ENCODE assay signal across 30 cellular contexts in the genomic region with DNA sequence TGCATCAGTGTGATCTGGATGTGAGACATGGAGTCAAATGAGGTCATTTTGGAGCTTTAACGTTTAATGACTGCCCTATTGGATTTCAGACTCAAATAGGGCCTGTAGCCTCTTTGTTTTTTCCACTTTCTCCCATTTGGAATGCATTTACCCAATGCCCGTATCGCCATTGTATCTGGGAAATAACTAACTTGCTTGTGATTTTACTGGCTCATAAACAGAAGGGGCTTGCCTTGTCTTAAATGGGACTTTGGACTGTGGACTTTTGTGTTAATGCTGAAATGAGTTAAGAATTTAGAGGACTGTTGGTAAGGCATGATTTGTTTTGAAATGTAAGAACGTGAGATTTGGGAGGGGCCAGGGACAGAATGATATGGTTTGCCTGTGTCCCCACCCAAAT.
"Had no signal": no experiment of that assay in that cellular context is flagged by ENCODE, and none has a peak within 500 bp of the region (broad histone marks: within the 10 kb centered on the region; RNA-seq: fewer than 3 reads in every experiment).

No MANE protein-coding gene starts in this region.

- H3K79me2 ChIP-seq: parathyroid adenoma had no signal

- H3K4me2 ChIP-seq: neural progenitor cell, smooth muscle cell had no signal

- H3K4me3 ChIP-seq: neural progenitor cell, ovary, psoas muscle, skin epidermis, smooth muscle cell, spleen, suprapubic skin, testis, tibial artery, transverse colon, upper lobe of right lung, uterus had no signal

- H3K9ac ChIP-seq: neural progenitor cell, parathyroid adenoma had no signal

- ATAC-seq: natural killer cell; psoas muscle; right cardiac atrium; sciatic nerve; stimulated activated memory B cell treated with anti-CD40 and anti-IgM and Interleukin-4, amounts not matched to agents 10 μg/mL and 1 μg/mL and 100 μg/mL, for 72 hours; stimulated activated naive CD8-positive, alpha-beta T cell treated with anti-CD3 and anti-CD28 coated beads, Interleukin-15, amount 100 ng/mL, for 72 hours; stimulated activated naive CD8-positive, alpha-beta T cell treated with anti-CD3 and anti-CD28 coated beads, Interleukin-15, Interleukin-2, amounts not matched to agents 100 U/mL and 50 U/mL, for 24 hours; upper lobe of right lung had no signal

- H3K27ac ChIP-seq: neural progenitor cell, ovary, parathyroid adenoma, psoas muscle, skin epidermis, spleen, suprapubic skin, testis, tibial artery, upper lobe of right lung, uterus had no signal

- DNase-seq: natural killer cell; occipital lobe; ovary; psoas muscle; right cardiac atrium; spleen; stimulated activated CD4-positive, alpha-beta T cell treated with anti-CD3 and anti-CD28 coated beads, Interleukin-12 subunit alpha, Interleukin-12 subunit beta, amount 100 ng/mL, for 4 hours; stimulated activated CD4-positive, alpha-beta T cell treated with anti-CD3 and anti-CD28 coated beads, Interleukin-1b, Interleukin-23, amount 100 ng/mL, for 48 hours; stimulated activated CD4-positive, alpha-beta T cell treated with anti-CD3 and anti-CD28 coated beads, Interleukin-4, amount 100 ng/mL, for 1 hour; stimulated activated CD4-positive, alpha-beta T cell treated with anti-CD3 and anti-CD28 coated beads, Interleukin-4, amount 100 ng/mL, for 4 hours; stimulated activated CD8-positive, alpha-beta memory T cell treated with anti-CD3 and anti-CD28 coated beads, Interleukin-4, amount 100 ng/mL, for 48 hours; stimulated activated naive CD4-positive, alpha-beta T cell; stimulated activated naive CD8-positive, alpha-beta T cell treated with anti-CD3 and anti-CD28 coated beads, Interleukin-15, amount 100 ng/mL, for 72 hours; stimulated activated naive CD8-positive, alpha-beta T cell treated with anti-CD3 and anti-CD28 coated beads, Interleukin-15, Interleukin-2, amounts not matched to agents 100 U/mL and 50 U/mL, for 24 hours; substantia nigra; testis; tibial artery; transverse colon; upper lobe of right lung; uterus had no signal

- H3K36me3 ChIP-seq: neural progenitor cell, ovary, spleen, suprapubic skin, tibial artery, transverse colon, upper lobe of right lung, uterus had no signal

- H3K4me3 Mint-ChIP-seq: natural killer cell; nephron; neural progenitor cell; stimulated activated memory B cell treated with anti-CD40 and anti-IgM and Interleukin-4, amounts not matched to agents 10 μg/mL and 1 μg/mL and 100 μg/mL, for 72 hours; stimulated activated naive CD8-positive, alpha-beta T cell treated with anti-CD3 and anti-CD28 coated beads, Interleukin-15, amount 100 ng/mL, for 72 hours; type B pancreatic cell had no signal

- H3K27me3 Mint-ChIP-seq: progenitor cell of endocrine pancreas; stimulated activated memory B cell treated with anti-CD40 and anti-IgM and Interleukin-4, amounts not matched to agents 10 μg/mL and 1 μg/mL and 100 μg/mL, for 72 hours; stimulated activated naive CD8-positive, alpha-beta T cell treated with anti-CD3 and anti-CD28 coated beads, Interleukin-15, amount 100 ng/mL, for 72 hours; type B pancreatic cell had no signal

- H3K9me3 Mint-ChIP-seq: nephron; stimulated activated memory B cell treated with anti-CD40 and anti-IgM and Interleukin-4, amounts not matched to agents 10 μg/mL and 1 μg/mL and 100 μg/mL, for 72 hours; stimulated activated naive CD8-positive, alpha-beta T cell treated with anti-CD3 and anti-CD28 coated beads, Interleukin-15, amount 100 ng/mL, for 72 hours had no signal

- H3K4me1 Mint-ChIP-seq: natural killer cell; nephron; stimulated activated memory B cell treated with anti-CD40 and anti-IgM and Interleukin-4, amounts not matched to agents 10 μg/mL and 1 μg/mL and 100 μg/mL, for 72 hours; stimulated activated naive CD8-positive, alpha-beta T cell treated with anti-CD3 and anti-CD28 coated beads, Interleukin-15, amount 100 ng/mL, for 72 hours had no signal

- H3K4me1 ChIP-seq: parathyroid adenoma, psoas muscle, spleen, suprapubic skin, testis, tibial artery, upper lobe of right lung, uterus had no signal

- H3K9me3 ChIP-seq: ovary, psoas muscle, suprapubic skin, testis, tibial artery, transverse colon, upper lobe of right lung, uterus had no signal

- H3K27me3 ChIP-seq: neural progenitor cell, ovary, spleen, suprapubic skin, testis, tibial artery, transverse colon, upper lobe of right lung, uterus had no signal

- H3K27ac Mint-ChIP-seq: natural killer cell; nephron; neural progenitor cell; progenitor cell of endocrine pancreas; stimulated activated memory B cell treated with anti-CD40 and anti-IgM and Interleukin-4, amounts not matched to agents 10 μg/mL and 1 μg/mL and 100 μg/mL, for 72 hours; stimulated activated naive CD8-positive, alpha-beta T cell treated with anti-CD3 and anti-CD28 coated beads, Interleukin-15, amount 100 ng/mL, for 72 hours; type B pancreatic cell had no signal

- H3K36me3 Mint-ChIP-seq: natural killer cell; neural progenitor cell; stimulated activated memory B cell treated with anti-CD40 and anti-IgM and Interleukin-4, amounts not matched to agents 10 μg/mL and 1 μg/mL and 100 μg/mL, for 72 hours; type B pancreatic cell had no signal

- H2AFZ ChIP-seq: neural progenitor cell, parathyroid adenoma had no signal
